In genomic region chr9:2241875-2242741, GRCh38 we compare ENCODE assay signal across 1 cellular context.
TF ChIP-seq lines count a peak whose summit lies in the region.

No MANE protein-coding gene starts in this region.

TF ChIP-seq in HepG2, 621 proteins besides CTCF, POLR2A, EP300 and RAD21 (continued from another document and continues in another):
- TF ChIP-seq ZNF318 (CRISPR knock-in tag; IDR thresholded peaks at IDR 0.05) = no peak
- TF ChIP-seq CENPX (CRISPR knock-in tag; IDR thresholded peaks at IDR 0.05) = no peak
- TF ChIP-seq ZNF784 (CRISPR knock-in tag; IDR thresholded peaks at IDR 0.05; ENCODE audit: borderline replicate concordance) = no peak
- peak; percentile 45 for TF ChIP-seq PATZ1 (CRISPR knock-in tag; IDR thresholded peaks at IDR 0.05)
- no peak for TF ChIP-seq ELF1 (CRISPR knock-in tag; IDR thresholded peaks at IDR 0.05)
- peak; percentile 53; the same call in 1 of the 2 replicates for TF ChIP-seq GATAD2A (CRISPR knock-in tag; IDR thresholded peaks at IDR 0.05)
- no peak for TF ChIP-seq THYN1 (CRISPR knock-in tag; IDR thresholded peaks at IDR 0.05; ENCODE audit: borderline replicate concordance, low read depth)
- no peak for TF ChIP-seq CHCHD3 (CRISPR knock-in tag; IDR thresholded peaks at IDR 0.05)
- no peak for TF ChIP-seq BRF2 (CRISPR knock-in tag; IDR thresholded peaks at IDR 0.05)
- TF ChIP-seq SNAPC5 (CRISPR knock-in tag; IDR thresholded peaks at IDR 0.05; ENCODE audit: borderline replicate concordance) = no peak
- peak; percentile 66; the same call in 1 of the 2 replicates for TF ChIP-seq ZNF580 (CRISPR knock-in tag; IDR thresholded peaks at IDR 0.05; ENCODE audit: borderline replicate concordance, low read depth)
- no peak for TF ChIP-seq RARG (CRISPR knock-in tag; IDR thresholded peaks at IDR 0.05; ENCODE audit: low read depth)
- 0 out of 2 replicates have a peak, but pooled peaks have one; percentile 50 for TF ChIP-seq ISX (CRISPR knock-in tag; conservative IDR thresholded peaks at IDR 0.05)
- TF ChIP-seq HINFP (CRISPR knock-in tag; IDR thresholded peaks at IDR 0.05; ENCODE audit: low read depth) = peak; percentile 42; the same call in 1 of the 2 replicates
- no peak for TF ChIP-seq ZNF713 (CRISPR knock-in tag; IDR thresholded peaks at IDR 0.05)
- TF ChIP-seq SALL1 (CRISPR knock-in tag; IDR thresholded peaks at IDR 0.05) = peak; percentile 54; the same call in 1 of the 2 replicates
- TF ChIP-seq KIAA2018 (CRISPR knock-in tag; IDR thresholded peaks at IDR 0.05; ENCODE audit: borderline replicate concordance) = no peak
- peak; percentile 72; the same call in 1 of the 2 replicates for TF ChIP-seq ZBTB25 (CRISPR knock-in tag; IDR thresholded peaks at IDR 0.05)
- peak; percentile 64; the same call in 1 of the 2 replicates for TF ChIP-seq YEATS4 (CRISPR knock-in tag; IDR thresholded peaks at IDR 0.05; ENCODE audit: borderline replicate concordance)
- no peak for TF ChIP-seq RFX1 (IDR thresholded peaks at IDR 0.05)
- peak; percentile 92 for TF ChIP-seq ZMYM3 (CRISPR knock-in tag; IDR thresholded peaks at IDR 0.05)
- TF ChIP-seq TRIM22 (IDR thresholded peaks at IDR 0.05) = no peak
- TF ChIP-seq AGO1 (IDR thresholded peaks at IDR 0.05; ENCODE audit: low read depth, low read length, poor library complexity, severe bottlenecking) = no peak
- no peak for TF ChIP-seq KLF6 (CRISPR knock-in tag; IDR thresholded peaks at IDR 0.05)
